In the genomic region with DNA sequence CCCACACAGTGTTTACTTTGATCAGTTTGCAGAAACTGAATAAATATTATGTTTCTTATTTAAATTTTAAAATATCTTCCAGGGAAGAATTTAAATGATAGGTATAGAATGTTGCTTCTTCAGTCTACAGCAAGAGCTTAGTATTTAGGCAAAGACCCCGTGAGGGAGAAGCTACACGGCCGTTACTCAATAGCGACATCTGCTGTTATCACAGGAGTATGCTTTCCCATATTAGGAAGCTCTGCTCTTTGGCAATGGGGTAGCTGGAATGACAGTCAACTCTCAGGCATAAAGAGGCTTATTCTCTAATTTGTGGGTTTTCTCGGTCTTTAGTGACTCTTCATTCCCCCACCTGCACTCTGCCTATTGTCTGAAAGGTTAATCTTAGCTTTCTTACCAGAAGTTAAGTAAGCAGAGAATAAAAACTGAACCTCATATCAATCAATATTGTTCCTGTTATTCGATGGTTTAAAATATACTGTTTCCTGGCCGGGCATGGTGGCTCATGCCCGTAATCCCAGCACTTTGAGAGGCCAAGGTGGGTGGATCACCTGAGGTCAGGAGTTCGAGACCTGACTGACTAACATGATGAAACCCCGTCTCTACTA, we compare ENCODE assay signal across 8 cellular contexts. TPM values are rescaled to one million over a fixed set of nuclear protein-coding genes. Genes with fewer than 3 reads are reported as not detected.
DNase-seq lines count a peak whose midpoint lies in the region; ATAC-seq, FAIRE-seq and TF ChIP-seq lines count a peak whose summit lies in the region.

No MANE protein-coding gene starts in this region.

- peaks cover 0 to 6% (median 0%) of the 10 kb centered on the region in 4 donors for H3K4me1 ChIP-seq in tibial nerve

- DNase-seq in activated CD4-positive, alpha-beta T cell treated with anti-CD3 and anti-CD28 coated beads for 36 hours: peak; percentile 51
- DNase-seq in activated CD4-positive, alpha-beta T cell treated with anti-CD3 and anti-CD28 coated beads for 1 hour: no peak
- DNase-seq in NCI-H2107 treated with DMSO at 0.1 percent for 48 hours (lab: John Stamatoyannopoulos, UW; ENCODE audit: unreplicated experiment) (peak; percentile 82), endothelial cell (ENCODE audit: low spot score) (peak; percentile 64), mesothelial cell of epicardium (ENCODE audit: low spot score in 2 of 2, unreplicated experiment in 2 of 2) (peak in 1 of 2 experiments; percentile 50), tibial nerve (ENCODE audit: low spot score in 2 of 2) (peak in 1 of 2 donors; percentile 53)

- peaks cover 7% of the 10 kb centered on the region for H3K27me3 Mint-ChIP-seq in activated CD4-positive, alpha-beta T cell treated with anti-CD3 and anti-CD28 coated beads for 36 hours
- H3K27me3 Mint-ChIP-seq in endothelial cell (ENCODE audit: unreplicated experiment) (peaks cover 2% of the 10 kb centered on the region), mesothelial cell of epicardium (ENCODE audit: low read depth) (no peaks in the 10 kb centered on the region)

- H3K4me1 Mint-ChIP-seq in activated CD4-positive, alpha-beta T cell treated with anti-CD3 and anti-CD28 coated beads for 36 hours: no peaks in the 10 kb centered on the region
- H3K4me1 Mint-ChIP-seq in endothelial cell (ENCODE audit: unreplicated experiment) (no peaks in the 10 kb centered on the region), mesothelial cell of epicardium (peaks cover 7% of the 10 kb centered on the region)

- CTCF ChIA-PET in activated CD4-positive, alpha-beta T cell treated with anti-CD3 and anti-CD28 coated beads for 36 hours (lab: Charles Lee): interaction anchor here (0.6 to 2.1 kb wide), 27 partner anchors 10 to 1161 kb away, joined by 3 to 26 read pairs (median 3); no protein-coding TSS in a partner anchor

- peak; percentile 42 for FAIRE-seq in TTC549 (lab: Jason Lieb, UNC)

- TF ChIP-seq POLR2A in tibial nerve (IDR thresholded peaks at IDR 0.05): no peak

- H3K9me3 Mint-ChIP-seq in activated CD4-positive, alpha-beta T cell treated with anti-CD3 and anti-CD28 coated beads for 36 hours (ENCODE audit: low read depth): no peaks in the 10 kb centered on the region
- no peaks in the 10 kb centered on the region for H3K9me3 Mint-ChIP-seq in endothelial cell (ENCODE audit: unreplicated experiment)
- peaks cover 3% of the 10 kb centered on the region for H3K9me3 Mint-ChIP-seq in mesothelial cell of epicardium

- peak; percentile 55 for ATAC-seq in activated CD4-positive, alpha-beta T cell treated with anti-CD3 and anti-CD28 coated beads for 36 hours
- ATAC-seq in HG02678 (IDR thresholded peaks at IDR 0.05; ENCODE audit: unreplicated experiment): peak; percentile 69

- TF ChIP-seq EP300 in tibial nerve (IDR thresholded peaks at IDR 0.05): no peak

- H3K27ac ChIP-seq in tibial nerve: no peak overlapping the region

- no peaks in the 10 kb centered on the region for H3K9me3 ChIP-seq in tibial nerve

- H3K4me3 ChIP-seq in tibial nerve: no peak overlapping the region

- H3K36me3 ChIP-seq in tibial nerve: no peaks in the 10 kb centered on the region

- POLR2A ChIA-PET in activated CD4-positive, alpha-beta T cell treated with anti-CD3 and anti-CD28 coated beads for 36 hours (lab: Charles Lee): interaction anchor here (0.6 kb wide), 1 partner anchor 117 kb away, joined by 4 read pairs; no protein-coding TSS in a partner anchor

- TF ChIP-seq CTCF in endothelial cell (IDR thresholded peaks at IDR 0.05; ENCODE audit: unreplicated experiment) (peak; percentile 61), mesothelial cell of epicardium (IDR thresholded peaks at IDR 0.05; ENCODE audit: unreplicated experiment) (peak; percentile 64), tibial nerve (IDR thresholded peaks at IDR 0.05) (peak; percentile 70 to 90 (median 81))

- WGBS in tibial nerve, 2 donors: 35 to 41% methylated on average over 10 of the region's 10 CpGs

- no peak overlapping the region for H3K4me3 Mint-ChIP-seq in activated CD4-positive, alpha-beta T cell treated with anti-CD3 and anti-CD28 coated beads for 36 hours
- H3K4me3 Mint-ChIP-seq in endothelial cell (ENCODE audit: unreplicated experiment) (no peak overlapping the region), mesothelial cell of epicardium (no peak overlapping the region)

- H3K27me3 ChIP-seq in tibial nerve: no peaks in the 10 kb centered on the region

- intact Hi-C loops in activated CD4-positive, alpha-beta T cell treated with anti-CD3 and anti-CD28 coated beads for 36 hours (cut with DNase I, micrococcal nuclease): loop anchor here (1.0 to 10.0 kb wide), 6 partner anchors 59 to 741 kb away; no protein-coding TSS in a partner anchor

- H3K36me3 Mint-ChIP-seq in activated CD4-positive, alpha-beta T cell treated with anti-CD3 and anti-CD28 coated beads for 36 hours (ENCODE audit: low read depth): no peaks in the 10 kb centered on the region
- H3K36me3 Mint-ChIP-seq in endothelial cell (ENCODE audit: low read depth, unreplicated experiment) (no peaks in the 10 kb centered on the region), mesothelial cell of epicardium (no peaks in the 10 kb centered on the region)

- no peak overlapping the region for H3K27ac Mint-ChIP-seq in activated CD4-positive, alpha-beta T cell treated with anti-CD3 and anti-CD28 coated beads for 36 hours
- no peak overlapping the region for H3K27ac Mint-ChIP-seq in endothelial cell (ENCODE audit: unreplicated experiment)
- no peak overlapping the region for H3K27ac Mint-ChIP-seq in mesothelial cell of epicardium

RNA-seq across cellular contexts. Expression of a gene that starts 13.2 kb away (rescaled TPM):
- total RNA-seq in activated CD4-positive, alpha-beta T cell treated with anti-CD3 and anti-CD28 coated beads for 36 hours: 1 to 10 TPM; 1.2 TPM
- total RNA-seq in endothelial cell (ENCODE audit: unreplicated experiment) (38.5 TPM), mesothelial cell of epicardium (18.2 to 20.2 TPM (median 19.0 TPM) in 3 replicates), tibial nerve (100 to 1,000 TPM; 113 to 177 (median 146) TPM)

RNA-seq across cellular contexts. Expression of a gene that starts 39.3 kb away (rescaled TPM):
- total RNA-seq in activated CD4-positive, alpha-beta T cell treated with anti-CD3 and anti-CD28 coated beads for 36 hours: 10 to 100 TPM; 27.7 to 28.9 TPM
- total RNA-seq in endothelial cell (ENCODE audit: unreplicated experiment) (34.1 TPM), mesothelial cell of epicardium (47.8 to 54.4 TPM (median 49.4 TPM) in 3 replicates), tibial nerve (10 to 100 TPM; 15.1 to 24.0 (median 17.0) TPM)
